39 cellular contexts compared by ENCODE assay signal in the genomic region with DNA sequence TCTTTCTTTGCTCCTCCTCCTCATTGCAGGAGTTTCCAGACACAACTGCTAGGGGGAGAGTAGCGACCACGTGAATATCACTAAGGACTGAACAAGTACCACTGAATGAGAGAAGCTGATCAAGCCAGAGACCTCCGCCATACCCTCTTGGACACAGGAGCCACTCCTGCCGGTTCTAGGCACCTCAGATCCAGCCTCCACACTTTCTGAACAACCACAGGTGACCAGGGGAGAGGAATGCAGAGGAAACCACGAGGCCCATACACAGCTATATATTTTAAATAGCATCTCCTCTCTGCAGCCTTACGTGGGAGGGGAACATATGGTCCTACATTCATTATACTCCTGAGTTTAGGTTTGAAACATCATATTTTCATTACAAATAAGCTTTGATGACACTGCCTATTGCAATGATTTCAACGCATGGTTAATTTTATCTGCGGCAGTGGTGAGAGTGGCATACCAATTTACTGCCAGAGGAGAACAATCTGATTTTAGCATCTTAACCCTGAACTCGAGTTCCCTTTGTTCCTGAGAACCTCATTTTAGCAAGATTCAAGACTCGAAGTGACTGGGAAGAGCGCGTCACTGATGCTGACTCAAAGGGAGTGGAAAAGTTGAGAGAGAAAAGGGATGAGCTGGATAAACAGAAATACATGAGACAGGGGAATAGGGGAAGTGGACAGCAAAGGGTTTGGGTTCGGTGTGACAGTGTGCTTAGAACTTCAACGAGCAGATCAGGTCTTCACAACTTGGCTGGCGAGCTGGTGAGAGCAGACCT.
DNase-seq lines count a peak whose midpoint lies in the region; ATAC-seq, FAIRE-seq and TF ChIP-seq lines count a peak whose summit lies in the region.
"Had no signal": no experiment of that assay in that cellular context is flagged by ENCODE, and none has a peak within 500 bp of the region (broad histone marks: within the 10 kb centered on the region; RNA-seq: fewer than 3 reads in every experiment).

No MANE protein-coding gene starts in this region.

- intact Hi-C loops in HepG2 (cut with micrococcal nuclease; ENCODE audit: unreplicated experiment) (no loop called here), right lobe of liver (cut with DNase I) (no loop called here)

- H3K36me3 ChIP-seq in HepG2 (replicated peaks in 1 of 2; ENCODE audit: control insufficient read depth in 1 of 2, insufficient read depth in 2 of 2, low read length in 2 of 2) (no peaks in the 10 kb centered on the region), right lobe of liver (no peaks in the 10 kb centered on the region), fibroblast of lung (ENCODE audit: control insufficient read depth, insufficient read depth, low read length) (no peaks in the 10 kb centered on the region)
- H3K36me3 ChIP-seq: ovary, spleen, thyroid gland, uterus, WERI-Rb-1 had no signal

- no peak for TF ChIP-seq RAD21 in HepG2 (CRISPR knock-in tag; IDR thresholded peaks at IDR 0.05)

- H2AFZ ChIP-seq in HepG2 (ENCODE audit: low read length) (no peak overlapping the region), fibroblast of lung (ENCODE audit: low read length) (no peak overlapping the region)
- H2AFZ ChIP-seq: GM23338 had no signal

- ATAC-seq in HepG2 (no peak), right lobe of liver (no peak), GM21390 (IDR thresholded peaks at IDR 0.05; ENCODE audit: unreplicated experiment) (no peak)
- ATAC-seq: effector memory CD8-positive, alpha-beta T cell; GM23338; natural killer cell treated with Interleukin-12 subunit alpha and Interleukin-12 subunit beta and Interleukin-15 and Interleukin-18, amount 100 ng/mL, for 72 hours had no signal

- H3K27ac ChIP-seq in HepG2 (ENCODE audit: extremely low read length, insufficient read depth, low read length) (no peak overlapping the region), right lobe of liver (no peak overlapping the region), fibroblast of lung (ENCODE audit: insufficient read depth, low read length) (no peak overlapping the region), temporal lobe (ENCODE audit: low read depth, low read length) (peak overlapping the region; percentile 21)
- H3K27ac ChIP-seq: ovary, spleen, thyroid gland, uterus, WERI-Rb-1 had no signal

- TF ChIP-seq EP300 in HepG2 (IDR thresholded peaks at IDR 0.05; ENCODE audit: low read depth in 2 of 2, low read length in 2 of 2), result no peak
- TF ChIP-seq EP300 in HepG2 (CRISPR knock-in tag; IDR thresholded peaks at IDR 0.05; ENCODE audit: borderline replicate concordance), result no peak

- no peak for DNase-seq in HepG2 (ENCODE audit: low spot score)
- no peak for DNase-seq in right lobe of liver
- peak; percentile 31 to 52 for DNase-seq in fibroblast of lung (ENCODE audit: low read depth in 2 of 2)
- no peak for DNase-seq in GM19239 (ENCODE audit: insufficient read length, low spot score)
- no peak for DNase-seq in GM12891 (ENCODE audit: insufficient read length, low spot score)
- DNase-seq: 8988T; activated CD4-positive, alpha-beta T cell treated with anti-CD3 and anti-CD28 coated beads for 48 hours; activated effector memory CD4-positive, alpha-beta T cell treated with anti-CD3 and anti-CD28 coated beads, Interleukin-2, amount 50 U/mL, for 16 hours; activated T-cell treated with anti-CD3 and anti-CD28 coated beads, Interleukin-2, amount 50 U/mL, for 24 hours; Calu3; CD4-positive, CD25-positive, alpha-beta regulatory T cell; central memory CD4-positive, alpha-beta T cell; DMS79 treated with DMSO at 0.1 percent for 48 hours; effector memory CD8-positive, alpha-beta T cell; erythroblast; foreskin melanocyte; GDM1; KG1; NCI-H1417 treated with DMSO at 0.1 percent for 48 hours; NCI-H2081 treated with DMSO at 0.1 percent for 48 hours; NCI-H226; ovary; retina; spleen; stimulated activated CD8-positive, alpha-beta memory T cell treated with anti-CD3 and anti-CD28 coated beads, Interleukin-4, amount 100 ng/mL, for 48 hours; SW 1271; thyroid gland; uterus; WERI-Rb-1 had no signal

- H4K20me1 ChIP-seq in HepG2 (ENCODE audit: insufficient read depth, low read length) (no peaks in the 10 kb centered on the region), fibroblast of lung (ENCODE audit: control insufficient read depth, extremely low read depth, insufficient read depth, low read length) (no peaks in the 10 kb centered on the region)

- H3K27ac Mint-ChIP-seq in nephron, result peak overlapping the region in 2 of 3 experiments; percentile 2 to 55
- H3K27ac Mint-ChIP-seq: activated naive CD8-positive, alpha-beta T cell; activated T-cell treated with anti-CD3 and anti-CD28 coated beads, Interleukin-2, amount 50 U/mL, for 24 hours; CD4-positive, CD25-positive, alpha-beta regulatory T cell; effector memory CD8-positive, alpha-beta T cell; GM23338; natural killer cell treated with Interleukin-12 subunit alpha and Interleukin-12 subunit beta and Interleukin-15 and Interleukin-18, amount 100 ng/mL, for 72 hours; stimulated activated naive CD8-positive, alpha-beta T cell treated with anti-CD3 and anti-CD28 coated beads, Interleukin-15, Interleukin-2, amounts not matched to agents 100 ng/mL and 50 ng/mL, for 24 hours had no signal

- POLR2A ChIA-PET in HepG2 (lab: Yijun Ruan, JAX), result no interaction called here

- H3K4me1 ChIP-seq in HepG2 (ENCODE audit: insufficient read depth, low read length) (no peaks in the 10 kb centered on the region), right lobe of liver (no peaks in the 10 kb centered on the region), fibroblast of lung (ENCODE audit: control insufficient read depth, extremely low read depth, insufficient read depth, low read length) (no peaks in the 10 kb centered on the region)
- H3K4me1 ChIP-seq: spleen, thyroid gland, uterus had no signal

- no TSS peak for BruUV-seq in HepG2 (replicated peaks; lab: Mats Ljungman, UMichigan)

- in situ Hi-C loops in HepG2 (cut with HindIII; ENCODE audit: extremely low pct_ligation_motif_present, low pct_unique_long_range_greater_than_20kb), result no loop called here

- peaks cover 11% of the 10 kb centered on the region for H3K27me3 Mint-ChIP-seq in nephron (ENCODE audit: low read depth)
- H3K27me3 Mint-ChIP-seq: activated naive CD8-positive, alpha-beta T cell; activated T-cell treated with anti-CD3 and anti-CD28 coated beads, Interleukin-2, amount 50 U/mL, for 24 hours; CD4-positive, CD25-positive, alpha-beta regulatory T cell; effector memory CD8-positive, alpha-beta T cell; natural killer cell treated with Interleukin-12 subunit alpha and Interleukin-12 subunit beta and Interleukin-15 and Interleukin-18, amount 100 ng/mL, for 72 hours; stimulated activated naive CD8-positive, alpha-beta T cell treated with anti-CD3 and anti-CD28 coated beads, Interleukin-15, Interleukin-2, amounts not matched to agents 100 ng/mL and 50 ng/mL, for 24 hours had no signal

- no peak overlapping the region for H3K4me3 Mint-ChIP-seq in nephron
- H3K4me3 Mint-ChIP-seq: activated naive CD8-positive, alpha-beta T cell; activated T-cell treated with anti-CD3 and anti-CD28 coated beads, Interleukin-2, amount 50 U/mL, for 24 hours; CD4-positive, CD25-positive, alpha-beta regulatory T cell; effector memory CD8-positive, alpha-beta T cell; GM23338; natural killer cell treated with Interleukin-12 subunit alpha and Interleukin-12 subunit beta and Interleukin-15 and Interleukin-18, amount 100 ng/mL, for 72 hours; stimulated activated naive CD8-positive, alpha-beta T cell treated with anti-CD3 and anti-CD28 coated beads, Interleukin-15, Interleukin-2, amounts not matched to agents 100 ng/mL and 50 ng/mL, for 24 hours had no signal

- no peak for FAIRE-seq in HepG2 (lab: Jason Lieb, UNC)
- no peak for FAIRE-seq in GM19239 (lab: Jason Lieb, UNC)
- no peak for FAIRE-seq in GM12891 (lab: Jason Lieb, UNC)
- FAIRE-seq: HTR-8/SVneo, RCC 7860 had no signal

- H3K36me3 Mint-ChIP-seq in nephron (ENCODE audit: low read depth), result no peaks in the 10 kb centered on the region
- H3K36me3 Mint-ChIP-seq: activated naive CD8-positive, alpha-beta T cell; CD4-positive, CD25-positive, alpha-beta regulatory T cell; natural killer cell treated with Interleukin-12 subunit alpha and Interleukin-12 subunit beta and Interleukin-15 and Interleukin-18, amount 100 ng/mL, for 72 hours had no signal

- no peaks in the 10 kb centered on the region for H3K9me3 ChIP-seq in HepG2 (ENCODE audit: low read length)
- no peaks in the 10 kb centered on the region for H3K9me3 ChIP-seq in right lobe of liver
- no peaks in the 10 kb centered on the region for H3K9me3 ChIP-seq in fibroblast of lung (ENCODE audit: control insufficient read depth, insufficient read depth, low read depth, low read length)
- H3K9me3 ChIP-seq: ovary, spleen, thyroid gland, uterus had no signal

- no peaks in the 10 kb centered on the region for H3K27me3 ChIP-seq in HepG2 (ENCODE audit: control insufficient read depth in 1 of 2, insufficient read depth in 2 of 2, low read length in 2 of 2)
- no peaks in the 10 kb centered on the region for H3K27me3 ChIP-seq in right lobe of liver
- no peaks in the 10 kb centered on the region for H3K27me3 ChIP-seq in fibroblast of lung (ENCODE audit: control insufficient read depth, insufficient read depth, low read length)
- H3K27me3 ChIP-seq: ovary, spleen, thyroid gland, uterus had no signal

- 46% methylated on average over 13 of the region's 15 CpGs for WGBS in HepG2 (ENCODE audit: low lambda C conversion rate)
- WGBS in right lobe of liver (ENCODE audit: insufficient coverage, low coverage, low lambda C conversion rate, missing lambda C conversion rate), result 76% methylated on average over 11 of the region's 15 CpGs

- TF ChIP-seq POLR2A in HepG2 (IDR thresholded peaks at IDR 0.05; ENCODE audit: insufficient read depth in 1 of 2, low read depth in 2 of 2, low read length in 2 of 2) (no peak), right lobe of liver (IDR thresholded peaks at IDR 0.05) (no peak), GM12891 (IDR thresholded peaks at IDR 0.05; ENCODE audit: low read depth, low read length) (no peak)

- H3K4me2 ChIP-seq in HepG2 (ENCODE audit: low read depth, low read length), result no peak overlapping the region
- H3K4me2 ChIP-seq in fibroblast of lung (ENCODE audit: extremely low read depth, insufficient read depth, low read length), result no peak overlapping the region
- H3K4me2 ChIP-seq: GM23338 had no signal

- no peaks in the 10 kb centered on the region for H3K9me3 Mint-ChIP-seq in nephron
- H3K9me3 Mint-ChIP-seq: activated T-cell treated with anti-CD3 and anti-CD28 coated beads, Interleukin-2, amount 50 U/mL, for 24 hours; GM23338 had no signal

- peaks cover 56% of the 10 kb centered on the region for H3K4me1 Mint-ChIP-seq in nephron
- H3K4me1 Mint-ChIP-seq: CD4-positive, CD25-positive, alpha-beta regulatory T cell had no signal

- H3K79me2 ChIP-seq in HepG2 (ENCODE audit: insufficient read depth, low read length) (no peaks in the 10 kb centered on the region), fibroblast of lung (ENCODE audit: control insufficient read depth, insufficient read depth, low read length) (no peaks in the 10 kb centered on the region)

- TF ChIP-seq CTCF in HepG2 (CRISPR knock-in tag; IDR thresholded peaks at IDR 0.05), result no peak
- TF ChIP-seq CTCF in right lobe of liver (IDR thresholded peaks at IDR 0.05), result no peak
- no peak for TF ChIP-seq CTCF in fibroblast of lung (conservative IDR thresholded peaks at IDR 0.05 in 1 of 2, IDR thresholded peaks at IDR 0.05 in 1 of 2; ENCODE audit: low read depth in 1 of 2, low read length in 2 of 2)
- TF ChIP-seq CTCF in nephron (IDR thresholded peaks at IDR 0.05; ENCODE audit: unreplicated experiment in 3 of 3), result no peak

- CTCF ChIA-PET in HepG2 (lab: Yijun Ruan, JAX; ENCODE audit: low intra/inter-chr PET ratio, low total read pairs), result no interaction called here

- H3K9ac ChIP-seq in HepG2 (ENCODE audit: insufficient read depth, low read depth, low read length) (no peak overlapping the region), fibroblast of lung (ENCODE audit: insufficient read depth, low read length) (no peak overlapping the region)

- H3K4me3 ChIP-seq in HepG2 (replicated peaks in 1 of 3; ENCODE audit: insufficient read depth in 1 of 3, low read depth in 2 of 3, low read length in 3 of 3) (no peak overlapping the region), right lobe of liver (no peak overlapping the region), fibroblast of lung (replicated peaks in 1 of 4; ENCODE audit: control extremely low read depth in 1 of 4, insufficient read depth in 1 of 4, low read depth in 3 of 4, low read length in 4 of 4) (no peak overlapping the region)
- H3K4me3 ChIP-seq: GM23338, lung, ovary, spleen, thyroid gland, uterus had no signal

Comparison
In these comparisons a context has a peak if more than half of its experiments do, and no peak if none do; other contexts are left out.
1. DNase-seq: peak in fibroblast of lung (2 of 2); none in HepG2 (single experiment), right lobe of liver (0 of 3), GM19239 (single experiment) and GM12891 (single experiment).